Comparison of ENCODE assay signal across 10 cellular contexts in genomic region chr20:63653974-63654680, GRCh38. TPM values are rescaled to one million over a fixed set of nuclear protein-coding genes. Genes with fewer than 3 reads are reported as not detected.
A peak's percentile ranks its signal among the peaks of the same experiment; 100 is the strongest.
DNase-seq lines count a peak whose midpoint lies in the region; ATAC-seq, FAIRE-seq and TF ChIP-seq lines count a peak whose summit lies in the region.
"Had no signal": no experiment of that assay in that cellular context is flagged by ENCODE, and none has a peak within 500 bp of the region (broad histone marks: within the 10 kb centered on the region; RNA-seq: fewer than 3 reads in every experiment).

No MANE protein-coding gene starts in this region.

- peaks cover 31% of the 10 kb centered on the region for H3K4me1 Mint-ChIP-seq in activated CD8-positive, alpha-beta memory T cell treated with anti-CD3 and anti-CD28 coated beads, Interleukin-2, amount 10 ng/mL, durations not matched to agents 7 days and 5 days
- H3K4me1 Mint-ChIP-seq in activated naive CD8-positive, alpha-beta T cell treated with anti-CD3 and anti-CD28 coated beads for 36 hours, result peaks cover 29% of the 10 kb centered on the region

- H3K27ac ChIP-seq in layer of hippocampus (ENCODE audit: low read depth, low read length) (peak overlapping the region; percentile 81), temporal lobe (ENCODE audit: low read depth, low read length) (peak overlapping the region; percentile 83)
- H3K27ac ChIP-seq: C4-2B had no signal

- no peak for DNase-seq in activated CD8-positive, alpha-beta memory T cell treated with anti-CD3 and anti-CD28 coated beads, Interleukin-2, amount 10 ng/mL, durations not matched to agents 7 days and 5 days
- no peak for DNase-seq in activated CD8-positive, alpha-beta memory T cell treated with anti-CD3 and anti-CD28 coated beads, Interleukin-2, amount 50 U/mL, for 4 hours
- no peak for DNase-seq in activated naive CD8-positive, alpha-beta T cell treated with anti-CD3 and anti-CD28 coated beads for 36 hours
- DNase-seq in GM12891 (ENCODE audit: insufficient read length, low spot score) (no peak), nucleus accumbens (lab: John Stamatoyannopoulos, UW) (no peak)
- DNase-seq in activated CD4-positive, alpha-beta T cell treated with anti-CD3 and anti-CD28 coated beads, Interleukin-2, amount 50 U/mL, for 48 hours, result no peak

- H3K36me3 Mint-ChIP-seq in activated CD8-positive, alpha-beta memory T cell treated with anti-CD3 and anti-CD28 coated beads, Interleukin-2, amount 10 ng/mL, durations not matched to agents 7 days and 5 days, result no peaks in the 10 kb centered on the region
- H3K36me3 Mint-ChIP-seq in activated naive CD8-positive, alpha-beta T cell treated with anti-CD3 and anti-CD28 coated beads for 36 hours, result no peaks in the 10 kb centered on the region

- peaks cover 6% of the 10 kb centered on the region for H3K27me3 Mint-ChIP-seq in activated CD8-positive, alpha-beta memory T cell treated with anti-CD3 and anti-CD28 coated beads, Interleukin-2, amount 10 ng/mL, durations not matched to agents 7 days and 5 days
- H3K27me3 Mint-ChIP-seq in activated naive CD8-positive, alpha-beta T cell treated with anti-CD3 and anti-CD28 coated beads for 36 hours, result no peaks in the 10 kb centered on the region

- H3K27me3 ChIP-seq in layer of hippocampus (ENCODE audit: control insufficient read depth, insufficient read depth, low read length), result no peaks in the 10 kb centered on the region

- CTCF ChIA-PET in activated CD8-positive, alpha-beta memory T cell treated with anti-CD3 and anti-CD28 coated beads, Interleukin-2, amount 10 ng/mL, durations not matched to agents 7 days and 5 days (lab: Charles Lee), result interaction anchor here (1.0 to 1.5 kb wide), 3 partner anchors 12 to 29 kb away, joined by 3 to 7 read pairs (median 4); no protein-coding TSS in a partner anchor

- FAIRE-seq in GM12891 (lab: Jason Lieb, UNC), result no peak
- FAIRE-seq: endometrium had no signal

- H3K27ac Mint-ChIP-seq in activated CD8-positive, alpha-beta memory T cell treated with anti-CD3 and anti-CD28 coated beads, Interleukin-2, amount 10 ng/mL, durations not matched to agents 7 days and 5 days, result peak overlapping the region; percentile 56
- H3K27ac Mint-ChIP-seq in activated naive CD8-positive, alpha-beta T cell treated with anti-CD3 and anti-CD28 coated beads for 36 hours, result peak overlapping the region; percentile 80

- no peak for TF ChIP-seq POLR2A in GM12891 (IDR thresholded peaks at IDR 0.05; ENCODE audit: low read depth, low read length)

- no peaks in the 10 kb centered on the region for H3K9me3 Mint-ChIP-seq in activated CD8-positive, alpha-beta memory T cell treated with anti-CD3 and anti-CD28 coated beads, Interleukin-2, amount 10 ng/mL, durations not matched to agents 7 days and 5 days (ENCODE audit: low read depth)
- no peaks in the 10 kb centered on the region for H3K9me3 Mint-ChIP-seq in activated naive CD8-positive, alpha-beta T cell treated with anti-CD3 and anti-CD28 coated beads for 36 hours

- peak overlapping the region; percentile 70 for H3K4me3 Mint-ChIP-seq in activated CD8-positive, alpha-beta memory T cell treated with anti-CD3 and anti-CD28 coated beads, Interleukin-2, amount 10 ng/mL, durations not matched to agents 7 days and 5 days
- H3K4me3 Mint-ChIP-seq in activated naive CD8-positive, alpha-beta T cell treated with anti-CD3 and anti-CD28 coated beads for 36 hours, result peak overlapping the region; percentile 81

- ATAC-seq in activated CD8-positive, alpha-beta memory T cell treated with anti-CD3 and anti-CD28 coated beads, Interleukin-2, amount 10 ng/mL, durations not matched to agents 7 days and 5 days, result no peak

TF ChIP-seq in GM12891, 5 proteins besides CTCF, POLR2A, EP300 and RAD21:
- TF ChIP-seq POLR2AphosphoS5 (IDR thresholded peaks at IDR 0.05; ENCODE audit: low read depth, low read length) (no peak), TAF1 (IDR thresholded peaks at IDR 0.05; ENCODE audit: low read depth, low read length) (no peak), SPI1 (IDR thresholded peaks at IDR 0.05; ENCODE audit: low read depth, low read length) (no peak), POU2F2 (IDR thresholded peaks at IDR 0.05; ENCODE audit: low read depth, low read length) (no peak), PAX5 (IDR thresholded peaks at IDR 0.05; ENCODE audit: insufficient read depth, low read length, severe bottlenecking) (no peak)

RNA-seq across cellular contexts. Expression of gene STMN3, which starts 0.9 kb away (rescaled TPM):
- 10 to 100 TPM in 1 of 2 experiments, 1 to 10 TPM in 1; 8.0 to 15.9 TPM for total RNA-seq in activated CD8-positive, alpha-beta memory T cell treated with anti-CD3 and anti-CD28 coated beads, Interleukin-2, amount 10 ng/mL, durations not matched to agents 7 days and 5 days
- total RNA-seq in activated naive CD8-positive, alpha-beta T cell treated with anti-CD3 and anti-CD28 coated beads for 36 hours, result 10 to 100 TPM; 10.2 to 11.7 TPM
- 102 TPM for total RNA-seq in temporal lobe
- polyA plus RNA-seq in GM12891 (2012; ENCODE audit: low read depth, missing spikeins), result 1.7 TPM

RNA-seq across cellular contexts. Expression of gene RTEL1, which starts 4.0 kb away (rescaled TPM):
- 10 to 100 TPM; 50.0 to 53.6 TPM for total RNA-seq in activated CD8-positive, alpha-beta memory T cell treated with anti-CD3 and anti-CD28 coated beads, Interleukin-2, amount 10 ng/mL, durations not matched to agents 7 days and 5 days
- 10 to 100 TPM; 43.9 to 44.8 TPM for total RNA-seq in activated naive CD8-positive, alpha-beta T cell treated with anti-CD3 and anti-CD28 coated beads for 36 hours
- 10.6 TPM for total RNA-seq in temporal lobe
- polyA plus RNA-seq in GM12891 (2012; ENCODE audit: low read depth, missing spikeins), result 8.8 TPM

RNA-seq across cellular contexts. Expression of gene GMEB2, which starts 27.2 kb away (rescaled TPM):
- 10 to 100 TPM; 16.3 to 19.3 TPM for total RNA-seq in activated CD8-positive, alpha-beta memory T cell treated with anti-CD3 and anti-CD28 coated beads, Interleukin-2, amount 10 ng/mL, durations not matched to agents 7 days and 5 days
- total RNA-seq in activated naive CD8-positive, alpha-beta T cell treated with anti-CD3 and anti-CD28 coated beads for 36 hours, result 10 to 100 TPM; 13.8 to 14.6 TPM
- 5.4 TPM for total RNA-seq in temporal lobe
- polyA plus RNA-seq in GM12891 (2012; ENCODE audit: low read depth, missing spikeins), result 7.4 TPM

RNA-seq across cellular contexts. Expression of gene TNFRSF6B, which starts 42.3 kb away (rescaled TPM):
- not detected for total RNA-seq in activated CD8-positive, alpha-beta memory T cell treated with anti-CD3 and anti-CD28 coated beads, Interleukin-2, amount 10 ng/mL, durations not matched to agents 7 days and 5 days
- not detected for total RNA-seq in activated naive CD8-positive, alpha-beta T cell treated with anti-CD3 and anti-CD28 coated beads for 36 hours
- 0.49 TPM for total RNA-seq in temporal lobe
- polyA plus RNA-seq in GM12891 (2012; ENCODE audit: low read depth, missing spikeins), result 0.51 TPM

RNA-seq across cellular contexts. Expression of gene ARFRP1, which starts 53.6 kb away (rescaled TPM):
- total RNA-seq in activated CD8-positive, alpha-beta memory T cell treated with anti-CD3 and anti-CD28 coated beads, Interleukin-2, amount 10 ng/mL, durations not matched to agents 7 days and 5 days, result 10 to 100 TPM; 62.6 to 62.7 TPM
- 10 to 100 TPM; 49.5 to 50.1 TPM for total RNA-seq in activated naive CD8-positive, alpha-beta T cell treated with anti-CD3 and anti-CD28 coated beads for 36 hours
- total RNA-seq in temporal lobe, result 18.7 TPM
- polyA plus RNA-seq in GM12891 (2012; ENCODE audit: low read depth, missing spikeins), result 26.5 TPM
